In genomic region chr21:35227774-35228173, GRCh38 we compare ENCODE assay signal across 9 cellular contexts.
DNase-seq lines count a peak whose midpoint lies in the region; ATAC-seq, FAIRE-seq and TF ChIP-seq lines count a peak whose summit lies in the region.
"Had no signal": no experiment of that assay in that cellular context is flagged by ENCODE, and none has a peak within 500 bp of the region (broad histone marks: within the 10 kb centered on the region; RNA-seq: fewer than 3 reads in every experiment).

No MANE protein-coding gene starts in this region.

- peak overlapping the region; percentile 43 for H3K4me3 ChIP-seq in naive thymus-derived CD4-positive, alpha-beta T cell (ENCODE audit: low read length)
- H3K4me3 ChIP-seq in colonic mucosa = no peak overlapping the region

- peak; percentile 32 for ATAC-seq in GM18907 (IDR thresholded peaks at IDR 0.05; ENCODE audit: unreplicated experiment)
- peak; percentile 22 for ATAC-seq in HG02798 (IDR thresholded peaks at IDR 0.05; ENCODE audit: poor library complexity, unreplicated experiment)
- no peak for ATAC-seq in naive thymus-derived CD4-positive, alpha-beta T cell
- ATAC-seq in esophagus mucosa = no peak

- H3K9me3 ChIP-seq in naive thymus-derived CD4-positive, alpha-beta T cell (ENCODE audit: control insufficient read depth in 2 of 3, low read length in 3 of 3) = no peaks in the 10 kb centered on the region
- H3K9me3 ChIP-seq in colonic mucosa = no peaks in the 10 kb centered on the region

- peaks cover 20 to 24% of the 10 kb centered on the region in 2 donors for H3K4me1 ChIP-seq in naive thymus-derived CD4-positive, alpha-beta T cell (ENCODE audit: control insufficient read depth in 2 of 2, insufficient read depth in 2 of 2, low read length in 2 of 2)
- no peaks in the 10 kb centered on the region for H3K4me1 ChIP-seq in colonic mucosa

- peaks cover 0 to 6% (median 0%) of the 10 kb centered on the region in 5 donors for H3K27me3 Mint-ChIP-seq in naive thymus-derived CD4-positive, alpha-beta T cell

- no peaks in the 10 kb centered on the region for H3K9me3 Mint-ChIP-seq in naive thymus-derived CD4-positive, alpha-beta T cell

- intact Hi-C loops in naive thymus-derived CD4-positive, alpha-beta T cell (cut with micrococcal nuclease) = loop anchor here (1.0 to 10.0 kb wide), 6 partner anchors 10 to 340 kb away; partner anchors contain the start of gene RUNX1 (in 1 of the 2)
- intact Hi-C loops in colonic mucosa (cut with DNase I) = no loop called here

- H3K36me3 ChIP-seq in naive thymus-derived CD4-positive, alpha-beta T cell (ENCODE audit: control insufficient read depth in 2 of 3, insufficient read depth in 3 of 3, low read length in 3 of 3) = no peaks in the 10 kb centered on the region
- no peaks in the 10 kb centered on the region for H3K36me3 ChIP-seq in colonic mucosa

- POLR2A ChIA-PET in naive thymus-derived CD4-positive, alpha-beta T cell (lab: Charles Lee) = interaction anchor here (0.6 to 0.7 kb wide), 2 partner anchors 180 to 340 kb away, joined by 3 read pairs; no protein-coding TSS in a partner anchor

- no peaks in the 10 kb centered on the region for H3K36me3 Mint-ChIP-seq in naive thymus-derived CD4-positive, alpha-beta T cell

- peak; percentile 89 for DNase-seq in NCI-H2196 (lab: John Stamatoyannopoulos, UW; ENCODE audit: unreplicated experiment)
- DNase-seq in naive thymus-derived CD4-positive, alpha-beta T cell = no peak
- no peak for DNase-seq in frontal cortex (ENCODE audit: low spot score in 2 of 2)
- DNase-seq in colonic mucosa = no peak
- DNase-seq: GOT3, islet precursor cell had no signal

- H3K4me1 Mint-ChIP-seq in naive thymus-derived CD4-positive, alpha-beta T cell = peaks cover 22 to 43% (median 37%) of the 10 kb centered on the region in 7 donors

- H3K27me3 ChIP-seq in naive thymus-derived CD4-positive, alpha-beta T cell (ENCODE audit: control insufficient read depth in 2 of 2, insufficient read depth in 2 of 2, low read length in 2 of 2) = no peaks in the 10 kb centered on the region
- no peaks in the 10 kb centered on the region for H3K27me3 ChIP-seq in colonic mucosa

- no peak overlapping the region for H3K27ac ChIP-seq in naive thymus-derived CD4-positive, alpha-beta T cell (ENCODE audit: low read depth, low read length)
- H3K27ac ChIP-seq in colonic mucosa = no peak overlapping the region

- peak overlapping the region; percentile 30 to 90 (median 82) for H3K27ac Mint-ChIP-seq in naive thymus-derived CD4-positive, alpha-beta T cell

- CTCF ChIA-PET in naive thymus-derived CD4-positive, alpha-beta T cell (lab: Charles Lee) = no interaction called here

- no peak overlapping the region for H3K9ac ChIP-seq in colonic mucosa (ENCODE audit: low read depth in 2 of 2, low read length in 2 of 2)

- H3K4me3 Mint-ChIP-seq in naive thymus-derived CD4-positive, alpha-beta T cell = peak overlapping the region; percentile 51 to 80 (median 70)

- TF ChIP-seq CTCF in colonic mucosa (IDR thresholded peaks at IDR 0.05) = no peak

- no peak for FAIRE-seq in frontal cortex (lab: Jason Lieb, UNC)

Comparison
In these comparisons a context has a peak if more than half of its experiments do, and no peak if none do; other contexts are left out.
1. ATAC-seq: peak in GM18907 (single experiment) and HG02798 (single experiment); none in naive thymus-derived CD4-positive, alpha-beta T cell (single experiment) and esophagus mucosa (single experiment).